Comparison of ENCODE assay signal across 1 cellular context in genomic region chr22:41663594-41663993, GRCh38.
A peak's percentile ranks its signal among the peaks of the same experiment; 100 is the strongest.
TF ChIP-seq lines count a peak whose summit lies in the region.

No MANE protein-coding gene starts in this region.

TF ChIP-seq in K562, 482 proteins besides CTCF, POLR2A, EP300 and RAD21:
- TF ChIP-seq RFX1 (IDR thresholded peaks at IDR 0.05) = peak; percentile 80
TF ChIP-seq in K562: peak in this region for 1; not testable (repeated sequence) for 481.
